ENCODE assay signal across 9 cellular contexts in genomic region chr11:134276396-134277175, GRCh38. TPM values are rescaled to one million over a fixed set of nuclear protein-coding genes. Genes with fewer than 3 reads are reported as not detected.
DNase-seq lines count a peak whose midpoint lies in the region; ATAC-seq and TF ChIP-seq lines count a peak whose summit lies in the region.
"Had no signal": no experiment of that assay in that cellular context is flagged by ENCODE, and none has a peak within 500 bp of the region (broad histone marks: within the 10 kb centered on the region; RNA-seq: fewer than 3 reads in every experiment).

No MANE protein-coding gene starts in this region.

- peak overlapping the region; percentile 87 for H3K4me3 Mint-ChIP-seq in activated naive CD8-positive, alpha-beta T cell treated with anti-CD3 and anti-CD28 coated beads, Interleukin-2, amount 10 ng/mL, durations not matched to agents 7 days and 5 days
- peak overlapping the region; percentile 86 for H3K4me3 Mint-ChIP-seq in type B pancreatic cell

- peaks cover 2% of the 10 kb centered on the region for H3K9me3 Mint-ChIP-seq in activated naive CD8-positive, alpha-beta T cell treated with anti-CD3 and anti-CD28 coated beads, Interleukin-2, amount 10 ng/mL, durations not matched to agents 7 days and 5 days
- no peaks in the 10 kb centered on the region for H3K9me3 Mint-ChIP-seq in type B pancreatic cell

- in situ Hi-C loops in GM13976 (cut with MboI; ENCODE audit: low sequenced_read_pairs, unreplicated experiment): no loop called here

- peaks cover 5% of the 10 kb centered on the region for H3K27me3 Mint-ChIP-seq in activated naive CD8-positive, alpha-beta T cell treated with anti-CD3 and anti-CD28 coated beads, Interleukin-2, amount 10 ng/mL, durations not matched to agents 7 days and 5 days
- H3K27me3 Mint-ChIP-seq in type B pancreatic cell: peaks cover 90% of the 10 kb centered on the region

- H3K36me3 Mint-ChIP-seq in activated naive CD8-positive, alpha-beta T cell treated with anti-CD3 and anti-CD28 coated beads, Interleukin-2, amount 10 ng/mL, durations not matched to agents 7 days and 5 days: peaks cover 9% of the 10 kb centered on the region
- no peaks in the 10 kb centered on the region for H3K36me3 Mint-ChIP-seq in type B pancreatic cell

- ATAC-seq in HG03045 (IDR thresholded peaks at IDR 0.05; ENCODE audit: unreplicated experiment) (peak; percentile 23), left lung (peak; percentile 59), GM21447 (IDR thresholded peaks at IDR 0.05; ENCODE audit: unreplicated experiment) (no peak)
- ATAC-seq in activated naive CD8-positive, alpha-beta T cell treated with anti-CD3 and anti-CD28 coated beads, Interleukin-2, amount 10 ng/mL, durations not matched to agents 7 days and 5 days (ENCODE audit: low read depth): peak; percentile 38

- H3K4me1 ChIP-seq in left lung: peaks cover 15 to 22% of the 10 kb centered on the region in 2 donors

- intact Hi-C loops in left lung (cut with DNase I): no loop called here

- peak overlapping the region; percentile 90 for H3K27ac Mint-ChIP-seq in activated naive CD8-positive, alpha-beta T cell treated with anti-CD3 and anti-CD28 coated beads, Interleukin-2, amount 10 ng/mL, durations not matched to agents 7 days and 5 days
- H3K27ac Mint-ChIP-seq in type B pancreatic cell: no peak overlapping the region

- no peaks in the 10 kb centered on the region for H3K9me3 ChIP-seq in left lung

- no peaks in the 10 kb centered on the region for H3K36me3 ChIP-seq in left lung

- peaks cover 71 to 98% of the 10 kb centered on the region in 2 donors for H3K27me3 ChIP-seq in left lung

- no peak for TF ChIP-seq CTCF in GM13976 (IDR thresholded peaks at IDR 0.05; ENCODE audit: borderline replicate concordance, control extremely low read depth, extremely low read depth, insufficient read depth, missing control alignments)
- TF ChIP-seq CTCF in left lung (IDR thresholded peaks at IDR 0.05): no peak
- TF ChIP-seq CTCF in type B pancreatic cell (conservative IDR thresholded peaks at IDR 0.05): peak; percentile 9

- peaks cover 32% of the 10 kb centered on the region for H3K4me1 Mint-ChIP-seq in activated naive CD8-positive, alpha-beta T cell treated with anti-CD3 and anti-CD28 coated beads, Interleukin-2, amount 10 ng/mL, durations not matched to agents 7 days and 5 days
- peaks cover 16% of the 10 kb centered on the region for H3K4me1 Mint-ChIP-seq in type B pancreatic cell (ENCODE audit: unreplicated experiment)

- DNase-seq in GM13976 (ENCODE audit: low spot score): peak; percentile 49
- no peak for DNase-seq in activated naive CD8-positive, alpha-beta T cell treated with anti-CD3 and anti-CD28 coated beads, Interleukin-2, amount 10 ng/mL, durations not matched to agents 7 days and 5 days
- DNase-seq in left lung: no peak
- peak; percentile 69 for DNase-seq in type B pancreatic cell (ENCODE audit: extremely low spot score, unreplicated experiment)
- no peak for DNase-seq in SIG-M5 (lab: John Stamatoyannopoulos, UW)
- no peak for DNase-seq in SKM-1 (lab: John Stamatoyannopoulos, UW; ENCODE audit: unreplicated experiment)

- POLR2A ChIA-PET in activated naive CD8-positive, alpha-beta T cell treated with anti-CD3 and anti-CD28 coated beads, Interleukin-2, amount 10 ng/mL, durations not matched to agents 7 days and 5 days (lab: Charles Lee): interaction anchor here (0.9 to 4.7 kb wide), 10 partner anchors 12 to 348 kb away, joined by 3 to 44 read pairs (median 4); partner anchors contain the start of genes ACAD8, NCAPD3, THYN1 and VPS26B

- H3K4me3 ChIP-seq in left lung: peak overlapping the region; percentile 8 to 29

- H3K27ac ChIP-seq in left lung: no peak overlapping the region

RNA-seq across cellular contexts. Expression of gene GLB1L3, which starts 0.4 kb away (rescaled TPM):
- 1 to 10 TPM; 5.2 to 6.1 TPM for total RNA-seq in activated naive CD8-positive, alpha-beta T cell treated with anti-CD3 and anti-CD28 coated beads, Interleukin-2, amount 10 ng/mL, durations not matched to agents 7 days and 5 days
- total RNA-seq in left lung (under 1 TPM; 0.12 to 0.29 TPM), type B pancreatic cell (ENCODE audit: low replicate concordance) (not detected in 2 replicates)
- total RNA-seq: glomerular endothelial cell had no signal

RNA-seq across cellular contexts. Expression of gene ACAD8, which starts 23.2 kb away (rescaled TPM):
- total RNA-seq in activated naive CD8-positive, alpha-beta T cell treated with anti-CD3 and anti-CD28 coated beads, Interleukin-2, amount 10 ng/mL, durations not matched to agents 7 days and 5 days: 10 to 100 TPM; 29.0 to 29.5 TPM
- total RNA-seq in left lung (10 to 100 TPM; 31.5 to 48.8 TPM), type B pancreatic cell (ENCODE audit: low replicate concordance) (26.4 and 29.8 TPM in 2 replicates)

RNA-seq across cellular contexts. Expression of gene THYN1, which starts 23.4 kb away (rescaled TPM):
- 10 to 100 TPM; 65.8 to 66.8 TPM for total RNA-seq in activated naive CD8-positive, alpha-beta T cell treated with anti-CD3 and anti-CD28 coated beads, Interleukin-2, amount 10 ng/mL, durations not matched to agents 7 days and 5 days
- 10 to 100 TPM; 32.5 to 34.7 TPM for total RNA-seq in left lung
- 28.7 and 44.3 TPM in 2 replicates for total RNA-seq in type B pancreatic cell (ENCODE audit: low replicate concordance)

RNA-seq across cellular contexts. Expression of gene VPS26B, which starts 52.1 kb away (rescaled TPM):
- 10 to 100 TPM; 75.8 to 76.3 TPM for total RNA-seq in activated naive CD8-positive, alpha-beta T cell treated with anti-CD3 and anti-CD28 coated beads, Interleukin-2, amount 10 ng/mL, durations not matched to agents 7 days and 5 days
- total RNA-seq in left lung: 10 to 100 TPM; 42.5 to 45.2 TPM
- 32.5 and 43.6 TPM in 2 replicates for total RNA-seq in type B pancreatic cell (ENCODE audit: low replicate concordance)

RNA-seq across cellular contexts. Expression of gene NCAPD3, which starts 52.8 kb away (rescaled TPM):
- 100 to 1,000 TPM; 114 to 115 TPM for total RNA-seq in activated naive CD8-positive, alpha-beta T cell treated with anti-CD3 and anti-CD28 coated beads, Interleukin-2, amount 10 ng/mL, durations not matched to agents 7 days and 5 days
- total RNA-seq in left lung: 10 to 100 TPM; 16.4 to 24.4 TPM
- total RNA-seq in type B pancreatic cell (ENCODE audit: low replicate concordance): 18.0 and 33.9 TPM in 2 replicates

Comparison
In these comparisons a context has a peak if more than half of its experiments do, and no peak if none do; other contexts are left out.
1. DNase-seq: peak in GM13976 (single experiment) and type B pancreatic cell (single experiment); none in activated naive CD8-positive, alpha-beta T cell treated with anti-CD3 and anti-CD28 coated beads, Interleukin-2, amount 10 ng/mL, durations not matched to agents 7 days and 5 days (single experiment), left lung (0 of 2), SIG-M5 (single experiment) and SKM-1 (single experiment).